Comparison of ENCODE assay signal across 11 cellular contexts in the genomic region with DNA sequence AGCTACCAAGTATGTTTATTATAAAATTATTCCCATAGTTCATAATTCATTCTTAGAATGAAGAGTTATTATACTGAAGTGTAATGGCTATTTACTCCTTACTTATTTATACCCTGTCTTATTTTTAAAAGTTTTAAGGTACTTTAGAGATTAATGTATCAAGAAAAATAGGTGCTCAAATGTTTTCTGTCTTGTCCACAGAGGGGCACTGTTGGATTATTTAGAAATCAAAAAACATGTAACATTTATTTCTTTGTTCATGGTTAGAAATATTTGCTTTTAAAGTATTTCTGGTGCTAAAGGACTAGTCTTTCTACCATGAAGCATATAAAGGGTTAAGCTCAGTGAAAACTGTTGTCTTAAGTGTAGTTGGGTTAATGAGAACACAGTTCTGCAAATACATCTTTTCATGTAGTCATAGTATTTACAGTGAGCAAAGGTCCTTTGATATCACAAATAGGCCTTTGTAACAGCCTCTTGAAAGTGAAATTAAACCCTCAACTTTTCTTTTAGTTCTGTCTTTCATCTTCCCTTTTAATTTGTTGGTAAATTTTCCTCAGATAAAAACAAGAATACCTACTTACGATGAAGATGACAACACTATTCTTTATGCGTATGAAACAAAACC. TPM values are rescaled to one million over a fixed set of nuclear protein-coding genes. Genes with fewer than 3 reads are reported as not detected.
DNase-seq lines count a peak whose midpoint lies in the region; ATAC-seq, FAIRE-seq and TF ChIP-seq lines count a peak whose summit lies in the region.
"Had no signal": no experiment of that assay in that cellular context is flagged by ENCODE, and none has a peak within 500 bp of the region (broad histone marks: within the 10 kb centered on the region; RNA-seq: fewer than 3 reads in every experiment).

No MANE protein-coding gene starts in this region.

- H3K9me2 ChIP-seq in GM23338 (ENCODE audit: insufficient read depth), result no peaks in the 10 kb centered on the region

- no peaks in the 10 kb centered on the region for H3K4me1 Mint-ChIP-seq in GM23338
- no peaks in the 10 kb centered on the region for H3K4me1 Mint-ChIP-seq in effector memory CD8-positive, alpha-beta T cell (ENCODE audit: low read depth in 2 of 2)

- H3K4me2 ChIP-seq in GM23338, result no peak overlapping the region

- no peaks in the 10 kb centered on the region for H3K79me2 ChIP-seq in GM23338 (replicated peaks; ENCODE audit: insufficient read depth)

- no peak overlapping the region for H3K4me3 ChIP-seq in GM23338

- DNase-seq in A172 (ENCODE audit: low spot score) (peak; percentile 6), GM23338 (ENCODE audit: low spot score) (peak; percentile 6), iris pigment epithelial cell (ENCODE audit: low read depth) (peak; percentile 18)
- DNase-seq in effector memory CD8-positive, alpha-beta T cell, result no peak
- no peak for DNase-seq in stimulated activated naive CD4-positive, alpha-beta T cell treated with Interleukin-2 at 50 U/mL for 16 hours (lab: John Stamatoyannopoulos, UW)
- DNase-seq: activated effector memory CD4-positive, alpha-beta T cell treated with Interleukin-2 at 50 U/mL for 16 hours; NCI-H1436 treated with DMSO at 0.1 percent for 48 hours had no signal

- H2AFZ ChIP-seq in GM23338, result no peak overlapping the region

- no peaks in the 10 kb centered on the region for H3F3A ChIP-seq in GM23338 (replicated peaks; ENCODE audit: low read depth)

- no peak for ATAC-seq in GM23338
- no peak for ATAC-seq in effector memory CD8-positive, alpha-beta T cell (replicated peaks)
- no peak for ATAC-seq in GM21526 (IDR thresholded peaks at IDR 0.05; ENCODE audit: low FRiP score, unreplicated experiment)
- no peak for ATAC-seq in GM21367 (IDR thresholded peaks at IDR 0.05; ENCODE audit: unreplicated experiment)
- ATAC-seq: esophagus mucosa had no signal

- no peak overlapping the region for H3K27ac Mint-ChIP-seq in GM23338
- no peak overlapping the region for H3K27ac Mint-ChIP-seq in effector memory CD8-positive, alpha-beta T cell

- H3K36me3 ChIP-seq in GM23338 (ENCODE audit: insufficient read depth), result no peaks in the 10 kb centered on the region

- no peaks in the 10 kb centered on the region for H3K36me3 Mint-ChIP-seq in GM23338 (ENCODE audit: low read depth)
- peaks cover 3% of the 10 kb centered on the region for H3K36me3 Mint-ChIP-seq in effector memory CD8-positive, alpha-beta T cell (ENCODE audit: insufficient read depth)

- FAIRE-seq in TTC549 (lab: Jason Lieb, UNC), result peak; percentile 77

- no peak overlapping the region for H3K27ac ChIP-seq in GM23338 (ENCODE audit: low read depth)

- H4K20me1 ChIP-seq in GM23338 (replicated peaks; ENCODE audit: insufficient read depth), result no peaks in the 10 kb centered on the region

- no peaks in the 10 kb centered on the region for H3K4me1 ChIP-seq in GM23338 (ENCODE audit: insufficient read depth)

- no peaks in the 10 kb centered on the region for H3K27me3 Mint-ChIP-seq in GM23338 (ENCODE audit: insufficient read depth, low read depth, poor library complexity)
- H3K27me3 Mint-ChIP-seq in effector memory CD8-positive, alpha-beta T cell, result peaks cover 0 to 11% of the 10 kb centered on the region in 2 donors

- peak in 1 of 2 experiments; percentile 56; a peak in 2 of 4 replicates for TF ChIP-seq CTCF in GM23338 (conservative IDR thresholded peaks at IDR 0.05; ENCODE audit: low read depth in 2 of 2)

- H3K27me3 ChIP-seq in GM23338 (ENCODE audit: insufficient read depth), result no peaks in the 10 kb centered on the region

- H3K4me3 Mint-ChIP-seq in GM23338, result no peak overlapping the region
- no peak overlapping the region for H3K4me3 Mint-ChIP-seq in effector memory CD8-positive, alpha-beta T cell

- H3K9me3 Mint-ChIP-seq in GM23338, result no peaks in the 10 kb centered on the region
- H3K9me3 Mint-ChIP-seq in effector memory CD8-positive, alpha-beta T cell, result no peaks in the 10 kb centered on the region

TF ChIP-seq in GM23338, 12 proteins besides CTCF, POLR2A, EP300 and RAD21:
- TF ChIP-seq EZH2 (IDR thresholded peaks at IDR 0.05; ENCODE audit: low read depth, unreplicated experiment) (no peak), STAT1 (IDR thresholded peaks at IDR 0.05; ENCODE audit: unreplicated experiment) (no peak), CREB1 (CRISPR knock-in tag; IDR thresholded peaks at IDR 0.05; ENCODE audit: low read depth) (no peak), ZNF114 (CRISPR knock-in tag; IDR thresholded peaks at IDR 0.05) (no peak)
- TF ChIP-seq, protein P1, sequence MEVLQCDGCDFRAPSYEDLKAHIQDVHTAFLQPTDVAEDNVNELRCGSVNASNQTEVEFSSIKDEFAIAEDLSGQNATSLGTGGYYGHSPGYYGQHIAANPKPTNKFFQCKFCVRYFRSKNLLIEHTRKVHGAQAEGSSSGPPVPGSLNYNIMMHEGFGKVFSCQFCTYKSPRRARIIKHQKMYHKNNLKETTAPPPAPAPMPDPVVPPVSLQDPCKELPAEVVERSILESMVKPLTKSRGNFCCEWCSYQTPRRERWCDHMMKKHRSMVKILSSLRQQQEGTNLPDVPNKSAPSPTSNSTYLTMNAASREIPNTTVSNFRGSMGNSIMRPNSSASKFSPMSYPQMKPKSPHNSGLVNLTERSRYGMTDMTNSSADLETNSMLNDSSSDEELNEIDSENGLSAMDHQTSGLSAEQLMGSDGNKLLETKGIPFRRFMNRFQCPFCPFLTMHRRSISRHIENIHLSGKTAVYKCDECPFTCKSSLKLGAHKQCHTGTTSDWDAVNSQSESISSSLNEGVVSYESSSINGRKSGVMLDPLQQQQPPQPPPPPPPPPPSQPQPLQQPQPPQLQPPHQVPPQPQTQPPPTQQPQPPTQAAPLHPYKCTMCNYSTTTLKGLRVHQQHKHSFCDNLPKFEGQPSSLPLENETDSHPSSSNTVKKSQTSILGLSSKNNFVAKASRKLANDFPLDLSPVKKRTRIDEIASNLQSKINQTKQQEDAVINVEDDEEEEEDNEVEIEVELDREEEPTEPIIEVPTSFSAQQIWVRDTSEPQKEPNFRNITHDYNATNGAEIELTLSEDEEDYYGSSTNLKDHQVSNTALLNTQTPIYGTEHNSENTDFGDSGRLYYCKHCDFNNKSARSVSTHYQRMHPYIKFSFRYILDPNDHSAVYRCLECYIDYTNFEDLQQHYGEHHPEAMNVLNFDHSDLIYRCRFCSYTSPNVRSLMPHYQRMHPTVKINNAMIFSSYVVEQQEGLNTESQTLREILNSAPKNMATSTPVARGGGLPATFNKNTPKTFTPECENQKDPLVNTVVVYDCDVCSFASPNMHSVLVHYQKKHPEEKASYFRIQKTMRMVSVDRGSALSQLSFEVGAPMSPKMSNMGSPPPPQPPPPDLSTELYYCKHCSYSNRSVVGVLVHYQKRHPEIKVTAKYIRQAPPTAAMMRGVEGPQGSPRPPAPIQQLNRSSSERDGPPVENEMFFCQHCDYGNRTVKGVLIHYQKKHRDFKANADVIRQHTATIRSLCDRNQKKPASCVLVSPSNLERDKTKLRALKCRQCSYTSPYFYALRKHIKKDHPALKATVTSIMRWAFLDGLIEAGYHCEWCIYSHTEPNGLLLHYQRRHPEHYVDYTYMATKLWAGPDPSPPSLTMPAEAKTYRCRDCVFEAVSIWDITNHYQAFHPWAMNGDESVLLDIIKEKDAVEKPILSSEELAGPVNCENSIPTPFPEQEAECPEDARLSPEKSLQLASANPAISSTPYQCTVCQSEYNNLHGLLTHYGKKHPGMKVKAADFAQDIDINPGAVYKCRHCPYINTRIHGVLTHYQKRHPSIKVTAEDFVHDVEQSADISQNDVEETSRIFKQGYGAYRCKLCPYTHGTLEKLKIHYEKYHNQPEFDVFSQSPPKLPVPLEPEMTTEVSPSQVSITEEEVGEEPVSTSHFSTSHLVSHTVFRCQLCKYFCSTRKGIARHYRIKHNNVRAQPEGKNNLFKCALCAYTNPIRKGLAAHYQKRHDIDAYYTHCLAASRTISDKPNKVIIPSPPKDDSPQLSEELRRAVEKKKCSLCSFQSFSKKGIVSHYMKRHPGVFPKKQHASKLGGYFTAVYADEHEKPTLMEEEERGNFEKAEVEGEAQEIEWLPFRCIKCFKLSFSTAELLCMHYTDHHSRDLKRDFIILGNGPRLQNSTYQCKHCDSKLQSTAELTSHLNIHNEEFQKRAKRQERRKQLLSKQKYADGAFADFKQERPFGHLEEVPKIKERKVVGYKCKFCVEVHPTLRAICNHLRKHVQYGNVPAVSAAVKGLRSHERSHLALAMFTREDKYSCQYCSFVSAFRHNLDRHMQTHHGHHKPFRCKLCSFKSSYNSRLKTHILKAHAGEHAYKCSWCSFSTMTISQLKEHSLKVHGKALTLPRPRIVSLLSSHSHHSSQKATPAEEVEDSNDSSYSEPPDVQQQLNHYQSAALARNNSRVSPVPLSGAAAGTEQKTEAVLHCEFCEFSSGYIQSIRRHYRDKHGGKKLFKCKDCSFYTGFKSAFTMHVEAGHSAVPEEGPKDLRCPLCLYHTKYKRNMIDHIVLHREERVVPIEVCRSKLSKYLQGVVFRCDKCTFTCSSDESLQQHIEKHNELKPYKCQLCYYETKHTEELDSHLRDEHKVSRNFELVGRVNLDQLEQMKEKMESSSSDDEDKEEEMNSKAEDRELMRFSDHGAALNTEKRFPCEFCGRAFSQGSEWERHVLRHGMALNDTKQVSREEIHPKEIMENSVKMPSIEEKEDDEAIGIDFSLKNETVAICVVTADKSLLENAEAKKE (CRISPR knock-in tag; IDR thresholded peaks at IDR 0.05), result no peak
TF ChIP-seq in GM23338: peak in this region for 0.

RNA-seq across cellular contexts. Expression of a gene that starts 7.7 kb away (rescaled TPM):
- 24.9 and 26.4 TPM in 2 replicates for total RNA-seq in A172 (2014; rRNA removed; shearing (Covaris generic))
- total RNA-seq in GM23338 (2014; rRNA removed; shearing (Covaris generic)), result 4.0 and 5.4 TPM in 2 replicates
- 4.8 and 6.4 TPM in 2 replicates for polyA plus RNA-seq in GM23338 (2016; fragmentation: Nextera tagmentation; extraction: Ambion mirVana)

Comparison
In these comparisons a context has a peak if more than half of its experiments do, and no peak if none do; other contexts are left out.
1. DNase-seq: peak in A172 (single experiment), GM23338 (single experiment) and iris pigment epithelial cell (single experiment); none in effector memory CD8-positive, alpha-beta T cell (0 of 3) and stimulated activated naive CD4-positive, alpha-beta T cell treated with Interleukin-2 at 50 U/mL for 16 hours (single experiment).